7 cellular contexts compared by ENCODE assay signal in genomic region chr3:170357920-170358854, GRCh38. TPM values are rescaled to one million over a fixed set of nuclear protein-coding genes. Genes with fewer than 3 reads are reported as not detected.
A peak's percentile ranks its signal among the peaks of the same experiment; 100 is the strongest.
DNase-seq lines count a peak whose midpoint lies in the region; ATAC-seq and TF ChIP-seq lines count a peak whose summit lies in the region.

No MANE protein-coding gene starts in this region.

- peak; percentile 71 for DNase-seq in NCI-H2196 (lab: John Stamatoyannopoulos, UW; ENCODE audit: unreplicated experiment)
- peak; percentile 80 to 82 for DNase-seq in activated CD4-positive, alpha-beta T cell treated with anti-CD3 and anti-CD28 coated beads, Interleukin-2, amount 50 U/mL, for 48 hours
- DNase-seq in dorsolateral prefrontal cortex: peak; percentile 44 to 80 (median 74)
- peak; percentile 84 for DNase-seq in lung (ENCODE audit: low spot score)
- peak; percentile 57 to 78 (median 71) for DNase-seq in stimulated activated CD4-positive, alpha-beta T cell treated with anti-CD3 and anti-CD28 coated beads, TNF-alpha, amount 100 ng/mL, for 4 hours (ENCODE audit: low read depth in 3 of 3)

- peaks cover 3 to 9% of the 10 kb centered on the region in 2 donors for H3K36me3 ChIP-seq in lung (ENCODE audit: control insufficient read depth in 2 of 2, insufficient read depth in 2 of 2, low read length in 2 of 2)

- peak overlapping the region; percentile 86 for H3K4me3 ChIP-seq in GM12875 (ENCODE audit: low read depth, low read length)
- peak overlapping the region; percentile 78 to 99 (median 94) for H3K4me3 ChIP-seq in dorsolateral prefrontal cortex
- H3K4me3 ChIP-seq in lung: peak overlapping the region; percentile 91

- peak; percentile 71 for TF ChIP-seq CTCF in GM12875 (IDR thresholded peaks at IDR 0.05; ENCODE audit: borderline replicate concordance, insufficient read depth, low read depth, low read length)
- peak in 31 of 56 donors; percentile 1 to 43 (median 23) for TF ChIP-seq CTCF in dorsolateral prefrontal cortex (IDR thresholded peaks at IDR 0.05 in 54 of 56, conservative IDR thresholded peaks at IDR 0.05 in 2 of 56; ENCODE audit: low read depth in 1 of 56, partially characterized antibody in 56 of 56)
- no peak for TF ChIP-seq CTCF in lung (IDR thresholded peaks at IDR 0.05; ENCODE audit: control extremely low read depth, extremely low read depth)

- peak overlapping the region; percentile 90 to 100 (median 98) for H3K27ac ChIP-seq in dorsolateral prefrontal cortex
- peak overlapping the region; percentile 97 to 99 for H3K27ac ChIP-seq in lung (ENCODE audit: low read depth in 1 of 2, low read length in 1 of 2)

- peaks cover 0 to 2% of the 10 kb centered on the region in 2 donors for H3K9me3 ChIP-seq in lung (ENCODE audit: control insufficient read depth in 2 of 2, insufficient read depth in 1 of 2, low read length in 1 of 2)

- peaks cover 11 to 25% of the 10 kb centered on the region in 2 donors for H3K4me1 ChIP-seq in lung (ENCODE audit: control insufficient read depth in 2 of 2, insufficient read depth in 2 of 2, low read length in 2 of 2)

- intact Hi-C loops in dorsolateral prefrontal cortex (cut with DNase I): loop anchor here (1.0 to 10.0 kb wide), 6 partner anchors 47 to 593 kb away; partner anchors contain the start of genes ACTRT3 (in 2 of the 2), PHC3 (in 2 of the 2), PRKCI (in 2 of the 2) and TERC (in 2 of the 2)

- peak; percentile 9 for ATAC-seq in HG02798 (IDR thresholded peaks at IDR 0.05; ENCODE audit: poor library complexity, unreplicated experiment)
- peak; percentile 37 for ATAC-seq in lung (ENCODE audit: insufficient read depth, low FRiP score)

- 3% methylated on average over 48 to 56 of the region's 56 CpGs for WGBS in lung, 2 donors

- no peaks in the 10 kb centered on the region for H3K27me3 ChIP-seq in dorsolateral prefrontal cortex
- H3K27me3 ChIP-seq in lung (ENCODE audit: control insufficient read depth, insufficient read depth): no peaks in the 10 kb centered on the region

RNA-seq across cellular contexts. Expression of gene SKIL, which starts 0.7 kb away (rescaled TPM):
- total RNA-seq in dorsolateral prefrontal cortex (10 to 100 TPM; 30.8 to 77.5 (median 52.6) TPM), lung (100 to 1,000 TPM in 1 of 2 donors, 10 to 100 TPM in 1; 57.3 to 110 TPM)
- 10 to 100 TPM; 16.5 to 19.6 TPM for polyA plus RNA-seq in lung

Comparison
In these comparisons a context has a peak if more than half of its experiments do, and no peak if none do; other contexts are left out.
1. Peak in every context shown above with its lines: DNase-seq, ATAC-seq, H3K4me3 ChIP-seq and H3K27ac ChIP-seq.